Comparison of ENCODE assay signal across 38 cellular contexts in genomic region chr3:137803215-137803614, GRCh38. TPM values are rescaled to one million over a fixed set of nuclear protein-coding genes. Genes with fewer than 3 reads are reported as not detected.
"Had no signal": no experiment of that assay in that cellular context is flagged by ENCODE, and none has a peak within 500 bp of the region (broad histone marks: within the 10 kb centered on the region; RNA-seq: fewer than 3 reads in every experiment).

No MANE protein-coding gene starts in this region.

- H3K27me3 ChIP-seq: ascending aorta, body of pancreas, brain microvascular endothelial cell, breast epithelium had no signal

- H3K9me3 ChIP-seq: ascending aorta, body of pancreas had no signal

- H3K36me3 ChIP-seq: ascending aorta, brain microvascular endothelial cell, breast epithelium, cardiac muscle cell had no signal

- H3K27ac ChIP-seq: ascending aorta, body of pancreas, brain microvascular endothelial cell, breast epithelium, cardiac muscle cell had no signal

- ATAC-seq: activated naive CD4-positive, alpha-beta T cell treated with anti-CD3 and anti-CD28 coated beads, Interleukin-2, amount 50 U/mL, for 72 hours; activated naive CD8-positive, alpha-beta T cell treated with anti-CD3 and anti-CD28 coated beads, Interleukin-2, amount 50 U/mL, for 24 hours; activated T-cell treated with anti-CD3 and anti-CD28 coated beads, Interleukin-2, amount 50 U/mL, for 4 hours; activated T-cell treated with anti-CD3 and anti-CD28 coated beads, Interleukin-2, amount 50 U/mL, for 72 hours; activated T-helper 17 cell treated with anti-CD3 and anti-CD28 coated beads, Interleukin-2, amount 50 U/mL, for 72 hours; body of pancreas had no signal

- H3K4me3 ChIP-seq: ascending aorta, body of pancreas, breast epithelium, cardiac muscle cell had no signal

- FAIRE-seq: astrocyte, bronchial epithelial cell, colon had no signal

- H3K4me1 ChIP-seq: ascending aorta, body of pancreas, breast epithelium had no signal

- DNase-seq: activated effector memory CD4-positive, alpha-beta T cell treated with anti-CD3 and anti-CD28 coated beads, Interleukin-2, amount 50 U/mL, for 16 hours; activated effector memory CD4-positive, alpha-beta T cell treated with Interleukin-2 at 50 U/mL for 16 hours; activated gamma-delta T cell; activated gamma-delta T cell treated with Interleukin-2 at 50 U/mL for 16 hours; activated naive CD4-positive, alpha-beta T cell; activated naive CD4-positive, alpha-beta T cell treated with anti-CD3 and anti-CD28 coated beads for 36 hours; activated naive CD4-positive, alpha-beta T cell treated with anti-CD3 and anti-CD28 coated beads, Interleukin-2, amount 10 ng/mL, durations not matched to agents 7 days and 5 days; activated naive CD4-positive, alpha-beta T cell treated with anti-CD3 and anti-CD28 coated beads, Interleukin-2, amount 50 U/mL, for 16 hours; activated naive CD4-positive, alpha-beta T cell treated with Interleukin-2 at 50 U/mL for 16 hours; activated naive CD8-positive, alpha-beta T cell treated with anti-CD3 and anti-CD28 coated beads for 36 hours; activated naive CD8-positive, alpha-beta T cell treated with anti-CD3 and anti-CD28 coated beads, Interleukin-2, amount 10 ng/mL, durations not matched to agents 7 days and 5 days; activated naive CD8-positive, alpha-beta T cell treated with anti-CD3 and anti-CD28 coated beads, Interleukin-2, amount 50 U/mL, for 24 hours; activated T-cell treated with anti-CD3 and anti-CD28 coated beads, Interleukin-2, amount 50 U/mL, for 24 hours; activated T-cell treated with anti-CD3 and anti-CD28 coated beads, Interleukin-2, amount 50 U/mL, for 4 hours; activated T-cell treated with anti-CD3 and anti-CD28 coated beads, Interleukin-2, amount 50 U/mL, for 48 hours; activated T-cell treated with anti-CD3 and anti-CD28 coated beads, Interleukin-2, amount 50 U/mL, for 72 hours; amniotic stem cell; amygdala; anterior cingulate cortex; aorta; body of pancreas; brain microvascular endothelial cell; caudate nucleus; central memory CD4-positive, alpha-beta T cell; cerebellar nuclear complex had no signal

RNA-seq across cellular contexts. Expression of gene SOX14, which starts 39.1 kb away (rescaled TPM):
- total RNA-seq: activated naive CD4-positive, alpha-beta T cell treated with anti-CD3 and anti-CD28 coated beads for 36 hours; activated naive CD4-positive, alpha-beta T cell treated with anti-CD3 and anti-CD28 coated beads, Interleukin-2, amount 50 U/mL, for 72 hours; activated naive CD8-positive, alpha-beta T cell treated with anti-CD3 and anti-CD28 coated beads for 36 hours; activated naive CD8-positive, alpha-beta T cell treated with anti-CD3 and anti-CD28 coated beads, Interleukin-2, amount 10 ng/mL, durations not matched to agents 7 days and 5 days; activated T-cell treated with anti-CD3 and anti-CD28 coated beads, Interleukin-2, amount 50 U/mL, for 4 hours; activated T-cell treated with anti-CD3 and anti-CD28 coated beads, Interleukin-2, amount 50 U/mL, for 72 hours; activated T-helper 1 cell treated with anti-CD3 and anti-CD28 coated beads, Interleukin-12 subunit alpha, Interleukin-12 subunit beta, Interleukin-2, Interleukin-4 antibody, amounts not matched to agents 30 ng/mL and 10 ng/mL and 1 ng/mL, durations not matched to agents 14 hours and 24 hours and 36 hours; activated T-helper 17 cell treated with anti-CD3 and anti-CD28 coated beads, Interleukin-2, amount 50 U/mL, for 72 hours; activated T-helper 2 cell treated with anti-CD3 and anti-CD28 coated beads, Interferon-gamma antibody, Interleukin-2, Interleukin-4, amounts not matched to agents 10 μg/mL and 5 μg/mL and 100 μg/mL, durations not matched to agents 14 hours and 24 hours and 36 hours; aorta; ascending aorta; body of pancreas; breast epithelium; bronchial epithelial cell; cardiac muscle cell; cardiac septum; chondrocyte had no signal
- polyA plus RNA-seq: adipose tissue, aorta, cardiac muscle cell had no signal
